8 cellular contexts compared by ENCODE assay signal in genomic region chr12:1804545-1805332, GRCh38. TPM values are rescaled to one million over a fixed set of nuclear protein-coding genes. Genes with fewer than 3 reads are reported as not detected.
A peak's percentile ranks its signal among the peaks of the same experiment; 100 is the strongest.
DNase-seq lines count a peak whose midpoint lies in the region; ATAC-seq and TF ChIP-seq lines count a peak whose summit lies in the region.

No MANE protein-coding gene starts in this region.

- DNase-seq in EH (ENCODE audit: low read depth) (peak; percentile 91), H4 (ENCODE audit: low spot score) (peak; percentile 94), M059J (ENCODE audit: low read depth) (peak; percentile 77), SHP77 (lab: John Stamatoyannopoulos, UW) (peak; percentile 3 to 46), foreskin keratinocyte (peak; percentile 45 to 61), ovary (peak; percentile 69 to 86 (median 74)), thyroid gland (peak; percentile 85 to 87)
- peak; percentile 79 for DNase-seq in activated effector memory CD4-positive, alpha-beta T cell treated with Interleukin-2 at 50 U/mL for 16 hours

- H3K4me1 ChIP-seq in foreskin keratinocyte (no peaks in the 10 kb centered on the region), ovary (ENCODE audit: insufficient read depth) (no peaks in the 10 kb centered on the region), thyroid gland (peaks cover 0 to 4% of the 10 kb centered on the region in 2 donors)

- intact Hi-C loops in ovary (cut with DNase I) (loop anchor here in 3 of 4 donors (5.0 to 10.0 kb wide), 2 partner anchors 128 to 240 kb away; no protein-coding TSS in a partner anchor), thyroid gland (cut with DNase I) (loop anchor here (10.0 kb wide), 1 partner anchor 230 kb away; no protein-coding TSS in a partner anchor)

- TF ChIP-seq POLR2A in ovary (IDR thresholded peaks at IDR 0.05) = no peak
- TF ChIP-seq POLR2A in thyroid gland (IDR thresholded peaks at IDR 0.05) = no peak

- H3K27ac ChIP-seq in foreskin keratinocyte (no peak overlapping the region), ovary (no peak overlapping the region), thyroid gland (no peak overlapping the region)

- H3K27me3 ChIP-seq in foreskin keratinocyte (no peaks in the 10 kb centered on the region), ovary (no peaks in the 10 kb centered on the region), thyroid gland (no peaks in the 10 kb centered on the region)

- H3K9me3 ChIP-seq in ovary (no peaks in the 10 kb centered on the region), thyroid gland (no peaks in the 10 kb centered on the region)

- WGBS in ovary, 3 donors = 56 to 61% (median 58%) methylated on average over 25 of the region's 25 CpGs
- WGBS in thyroid gland, 2 donors = 60 to 65% methylated on average over 21 to 25 of the region's 25 CpGs

- no peak for TF ChIP-seq CTCF in foreskin keratinocyte (conservative IDR thresholded peaks at IDR 0.05)
- TF ChIP-seq CTCF in ovary (IDR thresholded peaks at IDR 0.05) = no peak
- TF ChIP-seq CTCF in thyroid gland (IDR thresholded peaks at IDR 0.05) = no peak

- peak; percentile 88 for ATAC-seq in foreskin keratinocyte

- H3K36me3 ChIP-seq in ovary = no peaks in the 10 kb centered on the region
- H3K36me3 ChIP-seq in thyroid gland = no peaks in the 10 kb centered on the region

- H3K4me3 ChIP-seq in ovary = no peak overlapping the region
- no peak overlapping the region for H3K4me3 ChIP-seq in thyroid gland (replicated peaks in 1 of 3)

- no peak for TF ChIP-seq EP300 in ovary (IDR thresholded peaks at IDR 0.05)

RNA-seq across cellular contexts. Expression of gene LRTM2, which starts 15.6 kb away (rescaled TPM):
- total RNA-seq in H4 (2014; rRNA removed; shearing (Covaris generic)) = not detected in 2 replicates
- 0.07 TPM in 1 of 2 replicates, not detected in the other for total RNA-seq in M059J (2014; rRNA removed; shearing (Covaris generic))
- total RNA-seq in foreskin keratinocyte (not detected in 2 replicates), ovary (not detected), thyroid gland (not detected)
- polyA plus RNA-seq in foreskin keratinocyte (not detected in 2 replicates), ovary (not detected)

Comparison
In these comparisons a context has a peak if more than half of its experiments do, and no peak if none do; other contexts are left out.
1. DNase-seq: peak in every context shown above with its lines; median percentile 94 in H4; 91 in EH; 86 in thyroid gland; 79 in activated effector memory CD4-positive, alpha-beta T cell treated with Interleukin-2 at 50 U/mL for 16 hours; 77 in M059J; 74 in ovary; 53 in foreskin keratinocyte; 24 in SHP77.